Comparison of ENCODE assay signal across 3 cellular contexts in the genomic region with DNA sequence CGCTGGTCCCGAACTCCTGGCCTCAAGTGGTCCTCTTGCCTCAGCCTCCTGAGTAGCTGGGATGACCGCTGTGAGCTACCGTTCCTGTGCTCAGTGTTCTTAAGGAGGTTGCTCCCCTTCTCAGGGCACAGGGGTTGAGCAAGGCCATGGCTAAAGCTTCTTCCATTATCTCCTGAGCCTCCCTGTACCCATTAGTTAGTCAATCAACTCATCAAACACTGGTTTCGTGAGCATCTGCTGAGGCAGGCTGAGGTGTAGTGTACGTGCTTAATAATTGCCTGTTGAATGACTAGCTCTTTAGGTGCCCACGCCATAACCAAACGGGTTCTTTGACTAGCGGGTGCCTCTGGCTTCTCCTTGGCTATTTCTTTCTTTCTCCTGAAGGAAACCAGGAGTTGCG.
TF ChIP-seq lines count a peak whose summit lies in the region.

No MANE protein-coding gene starts in this region.

TF ChIP-seq in SK-N-SH, 30 proteins besides CTCF, POLR2A, EP300 and RAD21:
- TF ChIP-seq, protein P1, sequence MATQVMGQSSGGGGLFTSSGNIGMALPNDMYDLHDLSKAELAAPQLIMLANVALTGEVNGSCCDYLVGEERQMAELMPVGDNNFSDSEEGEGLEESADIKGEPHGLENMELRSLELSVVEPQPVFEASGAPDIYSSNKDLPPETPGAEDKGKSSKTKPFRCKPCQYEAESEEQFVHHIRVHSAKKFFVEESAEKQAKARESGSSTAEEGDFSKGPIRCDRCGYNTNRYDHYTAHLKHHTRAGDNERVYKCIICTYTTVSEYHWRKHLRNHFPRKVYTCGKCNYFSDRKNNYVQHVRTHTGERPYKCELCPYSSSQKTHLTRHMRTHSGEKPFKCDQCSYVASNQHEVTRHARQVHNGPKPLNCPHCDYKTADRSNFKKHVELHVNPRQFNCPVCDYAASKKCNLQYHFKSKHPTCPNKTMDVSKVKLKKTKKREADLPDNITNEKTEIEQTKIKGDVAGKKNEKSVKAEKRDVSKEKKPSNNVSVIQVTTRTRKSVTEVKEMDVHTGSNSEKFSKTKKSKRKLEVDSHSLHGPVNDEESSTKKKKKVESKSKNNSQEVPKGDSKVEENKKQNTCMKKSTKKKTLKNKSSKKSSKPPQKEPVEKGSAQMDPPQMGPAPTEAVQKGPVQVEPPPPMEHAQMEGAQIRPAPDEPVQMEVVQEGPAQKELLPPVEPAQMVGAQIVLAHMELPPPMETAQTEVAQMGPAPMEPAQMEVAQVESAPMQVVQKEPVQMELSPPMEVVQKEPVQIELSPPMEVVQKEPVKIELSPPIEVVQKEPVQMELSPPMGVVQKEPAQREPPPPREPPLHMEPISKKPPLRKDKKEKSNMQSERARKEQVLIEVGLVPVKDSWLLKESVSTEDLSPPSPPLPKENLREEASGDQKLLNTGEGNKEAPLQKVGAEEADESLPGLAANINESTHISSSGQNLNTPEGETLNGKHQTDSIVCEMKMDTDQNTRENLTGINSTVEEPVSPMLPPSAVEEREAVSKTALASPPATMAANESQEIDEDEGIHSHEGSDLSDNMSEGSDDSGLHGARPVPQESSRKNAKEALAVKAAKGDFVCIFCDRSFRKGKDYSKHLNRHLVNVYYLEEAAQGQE (IDR thresholded peaks at IDR 0.05; ENCODE audit: low read depth, low read length), result no peak
- TF ChIP-seq SIN3A (IDR thresholded peaks at IDR 0.05; ENCODE audit: borderline replicate concordance, low read depth, low read length) (no peak), POLR2AphosphoS5 (IDR thresholded peaks at IDR 0.05; ENCODE audit: low read depth, low read length) (no peak), EZH2phosphoT487 (IDR thresholded peaks at IDR 0.05; ENCODE audit: borderline replicate concordance, low read depth) (no peak), NFIC (IDR thresholded peaks at IDR 0.05; ENCODE audit: borderline replicate concordance) (no peak), GATA2 (CRISPR knock-in tag; IDR thresholded peaks at IDR 0.05) (no peak)
- TF ChIP-seq, protein P2, sequence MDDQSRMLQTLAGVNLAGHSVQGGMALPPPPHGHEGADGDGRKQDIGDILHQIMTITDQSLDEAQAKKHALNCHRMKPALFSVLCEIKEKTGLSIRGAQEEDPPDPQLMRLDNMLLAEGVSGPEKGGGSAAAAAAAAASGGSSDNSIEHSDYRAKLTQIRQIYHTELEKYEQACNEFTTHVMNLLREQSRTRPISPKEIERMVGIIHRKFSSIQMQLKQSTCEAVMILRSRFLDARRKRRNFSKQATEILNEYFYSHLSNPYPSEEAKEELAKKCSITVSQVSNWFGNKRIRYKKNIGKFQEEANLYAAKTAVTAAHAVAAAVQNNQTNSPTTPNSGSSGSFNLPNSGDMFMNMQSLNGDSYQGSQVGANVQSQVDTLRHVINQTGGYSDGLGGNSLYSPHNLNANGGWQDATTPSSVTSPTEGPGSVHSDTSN (IDR thresholded peaks at IDR 0.05), result no peak
- TF ChIP-seq, protein P3, sequence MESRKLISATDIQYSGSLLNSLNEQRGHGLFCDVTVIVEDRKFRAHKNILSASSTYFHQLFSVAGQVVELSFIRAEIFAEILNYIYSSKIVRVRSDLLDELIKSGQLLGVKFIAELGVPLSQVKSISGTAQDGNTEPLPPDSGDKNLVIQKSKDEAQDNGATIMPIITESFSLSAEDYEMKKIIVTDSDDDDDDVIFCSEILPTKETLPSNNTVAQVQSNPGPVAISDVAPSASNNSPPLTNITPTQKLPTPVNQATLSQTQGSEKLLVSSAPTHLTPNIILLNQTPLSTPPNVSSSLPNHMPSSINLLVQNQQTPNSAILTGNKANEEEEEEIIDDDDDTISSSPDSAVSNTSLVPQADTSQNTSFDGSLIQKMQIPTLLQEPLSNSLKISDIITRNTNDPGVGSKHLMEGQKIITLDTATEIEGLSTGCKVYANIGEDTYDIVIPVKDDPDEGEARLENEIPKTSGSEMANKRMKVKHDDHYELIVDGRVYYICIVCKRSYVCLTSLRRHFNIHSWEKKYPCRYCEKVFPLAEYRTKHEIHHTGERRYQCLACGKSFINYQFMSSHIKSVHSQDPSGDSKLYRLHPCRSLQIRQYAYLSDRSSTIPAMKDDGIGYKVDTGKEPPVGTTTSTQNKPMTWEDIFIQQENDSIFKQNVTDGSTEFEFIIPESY (IDR thresholded peaks at IDR 0.05; ENCODE audit: borderline replicate concordance, low read depth), result no peak

TF ChIP-seq in SK-N-SH treated with all-trans-retinoic acid at 6 μM for 48 hours, 23 proteins besides CTCF, POLR2A, EP300 and RAD21 (continues in another document):
- TF ChIP-seq RARB (CRISPR knock-in tag; IDR thresholded peaks at IDR 0.05), result no peak
- TF ChIP-seq ZNF70 (CRISPR knock-in tag; IDR thresholded peaks at IDR 0.05), result no peak
- no peak for TF ChIP-seq ISL1 (CRISPR knock-in tag; IDR thresholded peaks at IDR 0.05)
- no peak for TF ChIP-seq ZFP30 (CRISPR knock-in tag; IDR thresholded peaks at IDR 0.05)
- TF ChIP-seq ZC3H10 (CRISPR knock-in tag; IDR thresholded peaks at IDR 0.05), result no peak
- no peak for TF ChIP-seq CSDC2 (CRISPR knock-in tag; IDR thresholded peaks at IDR 0.05)
- TF ChIP-seq TCF4 (CRISPR knock-in tag; IDR thresholded peaks at IDR 0.05; ENCODE audit: borderline replicate concordance), result no peak
- TF ChIP-seq TOX (CRISPR knock-in tag; IDR thresholded peaks at IDR 0.05; ENCODE audit: borderline replicate concordance), result no peak
- TF ChIP-seq ZNF8 (CRISPR knock-in tag; IDR thresholded peaks at IDR 0.05), result no peak
- no peak for TF ChIP-seq SNAI2 (CRISPR knock-in tag; IDR thresholded peaks at IDR 0.05)
- TF ChIP-seq BACH2 (CRISPR knock-in tag; IDR thresholded peaks at IDR 0.05; ENCODE audit: borderline replicate concordance), result no peak
- TF ChIP-seq, protein P4, sequence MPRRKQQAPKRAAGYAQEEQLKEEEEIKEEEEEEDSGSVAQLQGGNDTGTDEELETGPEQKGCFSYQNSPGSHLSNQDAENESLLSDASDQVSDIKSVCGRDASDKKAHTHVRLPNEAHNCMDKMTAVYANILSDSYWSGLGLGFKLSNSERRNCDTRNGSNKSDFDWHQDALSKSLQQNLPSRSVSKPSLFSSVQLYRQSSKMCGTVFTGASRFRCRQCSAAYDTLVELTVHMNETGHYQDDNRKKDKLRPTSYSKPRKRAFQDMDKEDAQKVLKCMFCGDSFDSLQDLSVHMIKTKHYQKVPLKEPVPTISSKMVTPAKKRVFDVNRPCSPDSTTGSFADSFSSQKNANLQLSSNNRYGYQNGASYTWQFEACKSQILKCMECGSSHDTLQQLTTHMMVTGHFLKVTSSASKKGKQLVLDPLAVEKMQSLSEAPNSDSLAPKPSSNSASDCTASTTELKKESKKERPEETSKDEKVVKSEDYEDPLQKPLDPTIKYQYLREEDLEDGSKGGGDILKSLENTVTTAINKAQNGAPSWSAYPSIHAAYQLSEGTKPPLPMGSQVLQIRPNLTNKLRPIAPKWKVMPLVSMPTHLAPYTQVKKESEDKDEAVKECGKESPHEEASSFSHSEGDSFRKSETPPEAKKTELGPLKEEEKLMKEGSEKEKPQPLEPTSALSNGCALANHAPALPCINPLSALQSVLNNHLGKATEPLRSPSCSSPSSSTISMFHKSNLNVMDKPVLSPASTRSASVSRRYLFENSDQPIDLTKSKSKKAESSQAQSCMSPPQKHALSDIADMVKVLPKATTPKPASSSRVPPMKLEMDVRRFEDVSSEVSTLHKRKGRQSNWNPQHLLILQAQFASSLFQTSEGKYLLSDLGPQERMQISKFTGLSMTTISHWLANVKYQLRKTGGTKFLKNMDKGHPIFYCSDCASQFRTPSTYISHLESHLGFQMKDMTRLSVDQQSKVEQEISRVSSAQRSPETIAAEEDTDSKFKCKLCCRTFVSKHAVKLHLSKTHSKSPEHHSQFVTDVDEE (CRISPR knock-in tag; IDR thresholded peaks at IDR 0.05), result no peak
- TF ChIP-seq, protein P5, sequence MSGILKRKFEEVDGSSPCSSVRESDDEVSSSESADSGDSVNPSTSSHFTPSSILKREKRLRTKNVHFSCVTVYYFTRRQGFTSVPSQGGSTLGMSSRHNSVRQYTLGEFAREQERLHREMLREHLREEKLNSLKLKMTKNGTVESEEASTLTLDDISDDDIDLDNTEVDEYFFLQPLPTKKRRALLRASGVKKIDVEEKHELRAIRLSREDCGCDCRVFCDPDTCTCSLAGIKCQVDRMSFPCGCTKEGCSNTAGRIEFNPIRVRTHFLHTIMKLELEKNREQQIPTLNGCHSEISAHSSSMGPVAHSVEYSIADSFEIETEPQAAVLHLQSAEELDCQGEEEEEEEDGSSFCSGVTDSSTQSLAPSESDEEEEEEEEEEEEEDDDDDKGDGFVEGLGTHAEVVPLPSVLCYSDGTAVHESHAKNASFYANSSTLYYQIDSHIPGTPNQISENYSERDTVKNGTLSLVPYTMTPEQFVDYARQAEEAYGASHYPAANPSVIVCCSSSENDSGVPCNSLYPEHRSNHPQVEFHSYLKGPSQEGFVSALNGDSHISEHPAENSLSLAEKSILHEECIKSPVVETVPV (CRISPR knock-in tag; IDR thresholded peaks at IDR 0.05), result no peak
- TF ChIP-seq PPARA (CRISPR knock-in tag; IDR thresholded peaks at IDR 0.05; ENCODE audit: borderline replicate concordance), result no peak
- TF ChIP-seq OSR1 (CRISPR knock-in tag; IDR thresholded peaks at IDR 0.05), result no peak
- TF ChIP-seq, protein P6, sequence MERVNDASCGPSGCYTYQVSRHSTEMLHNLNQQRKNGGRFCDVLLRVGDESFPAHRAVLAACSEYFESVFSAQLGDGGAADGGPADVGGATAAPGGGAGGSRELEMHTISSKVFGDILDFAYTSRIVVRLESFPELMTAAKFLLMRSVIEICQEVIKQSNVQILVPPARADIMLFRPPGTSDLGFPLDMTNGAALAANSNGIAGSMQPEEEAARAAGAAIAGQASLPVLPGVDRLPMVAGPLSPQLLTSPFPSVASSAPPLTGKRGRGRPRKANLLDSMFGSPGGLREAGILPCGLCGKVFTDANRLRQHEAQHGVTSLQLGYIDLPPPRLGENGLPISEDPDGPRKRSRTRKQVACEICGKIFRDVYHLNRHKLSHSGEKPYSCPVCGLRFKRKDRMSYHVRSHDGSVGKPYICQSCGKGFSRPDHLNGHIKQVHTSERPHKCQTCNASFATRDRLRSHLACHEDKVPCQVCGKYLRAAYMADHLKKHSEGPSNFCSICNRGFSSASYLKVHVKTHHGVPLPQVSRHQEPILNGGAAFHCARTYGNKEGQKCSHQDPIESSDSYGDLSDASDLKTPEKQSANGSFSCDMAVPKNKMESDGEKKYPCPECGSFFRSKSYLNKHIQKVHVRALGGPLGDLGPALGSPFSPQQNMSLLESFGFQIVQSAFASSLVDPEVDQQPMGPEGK (CRISPR knock-in tag; IDR thresholded peaks at IDR 0.05; ENCODE audit: borderline replicate concordance), result no peak

TF ChIP-seq in H1, 55 proteins besides CTCF, POLR2A, EP300 and RAD21 (continues in another document):
- TF ChIP-seq SAP30 (IDR thresholded peaks at IDR 0.05; ENCODE audit: insufficient read depth, insufficient replicate concordance, low read length) (no peak), SIRT6 (IDR thresholded peaks at IDR 0.05; ENCODE audit: low read length) (no peak), SP2 (IDR thresholded peaks at IDR 0.05; ENCODE audit: low read length) (no peak), KDM1A (IDR thresholded peaks at IDR 0.05; ENCODE audit: borderline replicate concordance, low read length) (no peak), BRCA1 (IDR thresholded peaks at IDR 0.05; ENCODE audit: low read depth, low read length) (no peak), SIX5 (IDR thresholded peaks at IDR 0.05; ENCODE audit: low read depth, low read length) (no peak), GTF2F1 (IDR thresholded peaks at IDR 0.05; ENCODE audit: borderline replicate concordance, low read depth, low read length) (no peak), CBX8 (IDR thresholded peaks at IDR 0.05; ENCODE audit: borderline replicate concordance, low read depth, low read length) (no peak)
- TF ChIP-seq, protein P7, sequence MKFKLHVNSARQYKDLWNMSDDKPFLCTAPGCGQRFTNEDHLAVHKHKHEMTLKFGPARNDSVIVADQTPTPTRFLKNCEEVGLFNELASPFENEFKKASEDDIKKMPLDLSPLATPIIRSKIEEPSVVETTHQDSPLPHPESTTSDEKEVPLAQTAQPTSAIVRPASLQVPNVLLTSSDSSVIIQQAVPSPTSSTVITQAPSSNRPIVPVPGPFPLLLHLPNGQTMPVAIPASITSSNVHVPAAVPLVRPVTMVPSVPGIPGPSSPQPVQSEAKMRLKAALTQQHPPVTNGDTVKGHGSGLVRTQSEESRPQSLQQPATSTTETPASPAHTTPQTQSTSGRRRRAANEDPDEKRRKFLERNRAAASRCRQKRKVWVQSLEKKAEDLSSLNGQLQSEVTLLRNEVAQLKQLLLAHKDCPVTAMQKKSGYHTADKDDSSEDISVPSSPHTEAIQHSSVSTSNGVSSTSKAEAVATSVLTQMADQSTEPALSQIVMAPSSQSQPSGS (IDR thresholded peaks at IDR 0.05; ENCODE audit: low read length), result no peak
- TF ChIP-seq, protein P8, sequence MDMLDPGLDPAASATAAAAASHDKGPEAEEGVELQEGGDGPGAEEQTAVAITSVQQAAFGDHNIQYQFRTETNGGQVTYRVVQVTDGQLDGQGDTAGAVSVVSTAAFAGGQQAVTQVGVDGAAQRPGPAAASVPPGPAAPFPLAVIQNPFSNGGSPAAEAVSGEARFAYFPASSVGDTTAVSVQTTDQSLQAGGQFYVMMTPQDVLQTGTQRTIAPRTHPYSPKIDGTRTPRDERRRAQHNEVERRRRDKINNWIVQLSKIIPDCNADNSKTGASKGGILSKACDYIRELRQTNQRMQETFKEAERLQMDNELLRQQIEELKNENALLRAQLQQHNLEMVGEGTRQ (IDR thresholded peaks at IDR 0.05; ENCODE audit: low read length), result no peak
